ENCODE assay signal across 2 cellular contexts in genomic region chr11:21402274-21402673, GRCh38.
TF ChIP-seq lines count a peak whose summit lies in the region.

No MANE protein-coding gene starts in this region.

TF ChIP-seq in HepG2, 621 proteins besides CTCF, POLR2A, EP300 and RAD21:
- peak; percentile 42 to 82; a peak in 3 of 4 replicates for TF ChIP-seq MAFK (conservative IDR thresholded peaks at IDR 0.05 in 1 of 2, IDR thresholded peaks at IDR 0.05 in 1 of 2; ENCODE audit: low read length in 2 of 2)
- TF ChIP-seq ZNF510 (CRISPR knock-in tag; IDR thresholded peaks at IDR 0.05; ENCODE audit: low read depth), result no peak
- no peak for TF ChIP-seq ZNF780A (CRISPR knock-in tag; IDR thresholded peaks at IDR 0.05)
- TF ChIP-seq FOXK1 (CRISPR knock-in tag; IDR thresholded peaks at IDR 0.05; ENCODE audit: borderline replicate concordance, low read depth), result no peak
- peak; percentile 70 for TF ChIP-seq MAFF (IDR thresholded peaks at IDR 0.05; ENCODE audit: low read depth, low read length)

TF ChIP-seq in IMR-90, 13 proteins besides CTCF, POLR2A, EP300 and RAD21:
- TF ChIP-seq RCOR1 (IDR thresholded peaks at IDR 0.05; ENCODE audit: insufficient replicate concordance, low read length) (no peak), NFE2L2 (IDR thresholded peaks at IDR 0.05; ENCODE audit: low read depth, low read length) (no peak), ELK1 (IDR thresholded peaks at IDR 0.05; ENCODE audit: borderline replicate concordance, low read depth, low read length) (no peak), CEBPB (IDR thresholded peaks at IDR 0.05; ENCODE audit: low read depth, low read length) (no peak), FOS (IDR thresholded peaks at IDR 0.05; ENCODE audit: low read depth, low read length) (no peak), MAFK (IDR thresholded peaks at IDR 0.05; ENCODE audit: low read depth, low read length) (peak; percentile 58)
